ENCODE assay signal across 2 cellular contexts in the genomic region with DNA sequence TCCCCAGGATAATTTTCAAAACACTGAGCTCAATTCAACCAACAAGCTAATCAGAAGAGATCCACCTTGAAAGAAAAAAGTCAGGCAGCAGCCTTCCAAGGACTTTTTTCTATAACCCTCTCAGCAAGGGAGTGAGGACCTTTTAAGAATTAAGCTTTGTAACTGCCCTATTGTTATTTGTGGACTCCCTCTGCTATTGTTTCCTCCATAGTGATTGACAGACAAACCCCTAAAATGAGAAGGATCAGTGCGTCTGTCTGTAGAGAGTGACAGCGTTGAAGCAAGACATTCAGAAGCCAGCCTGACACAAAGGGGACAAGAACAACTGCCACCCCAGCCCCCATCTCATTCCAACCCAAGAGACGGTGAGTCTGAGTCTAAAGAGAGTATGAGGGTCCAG.
TF ChIP-seq lines count a peak whose summit lies in the region.

No MANE protein-coding gene starts in this region.

TF ChIP-seq in GM23338, 12 proteins besides CTCF, POLR2A, EP300 and RAD21:
- TF ChIP-seq, protein P1, sequence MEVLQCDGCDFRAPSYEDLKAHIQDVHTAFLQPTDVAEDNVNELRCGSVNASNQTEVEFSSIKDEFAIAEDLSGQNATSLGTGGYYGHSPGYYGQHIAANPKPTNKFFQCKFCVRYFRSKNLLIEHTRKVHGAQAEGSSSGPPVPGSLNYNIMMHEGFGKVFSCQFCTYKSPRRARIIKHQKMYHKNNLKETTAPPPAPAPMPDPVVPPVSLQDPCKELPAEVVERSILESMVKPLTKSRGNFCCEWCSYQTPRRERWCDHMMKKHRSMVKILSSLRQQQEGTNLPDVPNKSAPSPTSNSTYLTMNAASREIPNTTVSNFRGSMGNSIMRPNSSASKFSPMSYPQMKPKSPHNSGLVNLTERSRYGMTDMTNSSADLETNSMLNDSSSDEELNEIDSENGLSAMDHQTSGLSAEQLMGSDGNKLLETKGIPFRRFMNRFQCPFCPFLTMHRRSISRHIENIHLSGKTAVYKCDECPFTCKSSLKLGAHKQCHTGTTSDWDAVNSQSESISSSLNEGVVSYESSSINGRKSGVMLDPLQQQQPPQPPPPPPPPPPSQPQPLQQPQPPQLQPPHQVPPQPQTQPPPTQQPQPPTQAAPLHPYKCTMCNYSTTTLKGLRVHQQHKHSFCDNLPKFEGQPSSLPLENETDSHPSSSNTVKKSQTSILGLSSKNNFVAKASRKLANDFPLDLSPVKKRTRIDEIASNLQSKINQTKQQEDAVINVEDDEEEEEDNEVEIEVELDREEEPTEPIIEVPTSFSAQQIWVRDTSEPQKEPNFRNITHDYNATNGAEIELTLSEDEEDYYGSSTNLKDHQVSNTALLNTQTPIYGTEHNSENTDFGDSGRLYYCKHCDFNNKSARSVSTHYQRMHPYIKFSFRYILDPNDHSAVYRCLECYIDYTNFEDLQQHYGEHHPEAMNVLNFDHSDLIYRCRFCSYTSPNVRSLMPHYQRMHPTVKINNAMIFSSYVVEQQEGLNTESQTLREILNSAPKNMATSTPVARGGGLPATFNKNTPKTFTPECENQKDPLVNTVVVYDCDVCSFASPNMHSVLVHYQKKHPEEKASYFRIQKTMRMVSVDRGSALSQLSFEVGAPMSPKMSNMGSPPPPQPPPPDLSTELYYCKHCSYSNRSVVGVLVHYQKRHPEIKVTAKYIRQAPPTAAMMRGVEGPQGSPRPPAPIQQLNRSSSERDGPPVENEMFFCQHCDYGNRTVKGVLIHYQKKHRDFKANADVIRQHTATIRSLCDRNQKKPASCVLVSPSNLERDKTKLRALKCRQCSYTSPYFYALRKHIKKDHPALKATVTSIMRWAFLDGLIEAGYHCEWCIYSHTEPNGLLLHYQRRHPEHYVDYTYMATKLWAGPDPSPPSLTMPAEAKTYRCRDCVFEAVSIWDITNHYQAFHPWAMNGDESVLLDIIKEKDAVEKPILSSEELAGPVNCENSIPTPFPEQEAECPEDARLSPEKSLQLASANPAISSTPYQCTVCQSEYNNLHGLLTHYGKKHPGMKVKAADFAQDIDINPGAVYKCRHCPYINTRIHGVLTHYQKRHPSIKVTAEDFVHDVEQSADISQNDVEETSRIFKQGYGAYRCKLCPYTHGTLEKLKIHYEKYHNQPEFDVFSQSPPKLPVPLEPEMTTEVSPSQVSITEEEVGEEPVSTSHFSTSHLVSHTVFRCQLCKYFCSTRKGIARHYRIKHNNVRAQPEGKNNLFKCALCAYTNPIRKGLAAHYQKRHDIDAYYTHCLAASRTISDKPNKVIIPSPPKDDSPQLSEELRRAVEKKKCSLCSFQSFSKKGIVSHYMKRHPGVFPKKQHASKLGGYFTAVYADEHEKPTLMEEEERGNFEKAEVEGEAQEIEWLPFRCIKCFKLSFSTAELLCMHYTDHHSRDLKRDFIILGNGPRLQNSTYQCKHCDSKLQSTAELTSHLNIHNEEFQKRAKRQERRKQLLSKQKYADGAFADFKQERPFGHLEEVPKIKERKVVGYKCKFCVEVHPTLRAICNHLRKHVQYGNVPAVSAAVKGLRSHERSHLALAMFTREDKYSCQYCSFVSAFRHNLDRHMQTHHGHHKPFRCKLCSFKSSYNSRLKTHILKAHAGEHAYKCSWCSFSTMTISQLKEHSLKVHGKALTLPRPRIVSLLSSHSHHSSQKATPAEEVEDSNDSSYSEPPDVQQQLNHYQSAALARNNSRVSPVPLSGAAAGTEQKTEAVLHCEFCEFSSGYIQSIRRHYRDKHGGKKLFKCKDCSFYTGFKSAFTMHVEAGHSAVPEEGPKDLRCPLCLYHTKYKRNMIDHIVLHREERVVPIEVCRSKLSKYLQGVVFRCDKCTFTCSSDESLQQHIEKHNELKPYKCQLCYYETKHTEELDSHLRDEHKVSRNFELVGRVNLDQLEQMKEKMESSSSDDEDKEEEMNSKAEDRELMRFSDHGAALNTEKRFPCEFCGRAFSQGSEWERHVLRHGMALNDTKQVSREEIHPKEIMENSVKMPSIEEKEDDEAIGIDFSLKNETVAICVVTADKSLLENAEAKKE (CRISPR knock-in tag; IDR thresholded peaks at IDR 0.05): no peak
- no peak for TF ChIP-seq POLR2AphosphoS5 (IDR thresholded peaks at IDR 0.05; ENCODE audit: low read depth)

TF ChIP-seq in H1, 55 proteins besides CTCF, POLR2A, EP300 and RAD21:
- TF ChIP-seq JUND (IDR thresholded peaks at IDR 0.05; ENCODE audit: low read length) (no peak), TBP (IDR thresholded peaks at IDR 0.05; ENCODE audit: low read depth, low read length) (no peak), TEAD4 (IDR thresholded peaks at IDR 0.05; ENCODE audit: low read depth, low read length) (no peak), RFX5 (IDR thresholded peaks at IDR 0.05; ENCODE audit: borderline replicate concordance, low read depth, low read length) (no peak), EGR1 (IDR thresholded peaks at IDR 0.05; ENCODE audit: borderline replicate concordance, low read depth, low read length) (no peak), TCF12 (IDR thresholded peaks at IDR 0.05; ENCODE audit: low read depth, low read length) (no peak), RBBP5 (IDR thresholded peaks at IDR 0.05; ENCODE audit: borderline replicate concordance, low read depth, low read length) (no peak), KDM4A (IDR thresholded peaks at IDR 0.05; ENCODE audit: low read depth, low read length, severe bottlenecking) (no peak), TAF7 (optimal IDR thresholded peaks at IDR 0.05; ENCODE audit: borderline replicate concordance, low read depth, low read length) (no peak), SP2 (IDR thresholded peaks at IDR 0.05; ENCODE audit: low read length) (no peak), SP4 (IDR thresholded peaks at IDR 0.05; ENCODE audit: low read length) (no peak), CHD1 (IDR thresholded peaks at IDR 0.05; ENCODE audit: low read depth, low read length) (no peak), KDM5A (IDR thresholded peaks at IDR 0.05; ENCODE audit: low read length) (no peak), MAFK (IDR thresholded peaks at IDR 0.05; ENCODE audit: low read depth, low read length) (no peak), SAP30 (IDR thresholded peaks at IDR 0.05; ENCODE audit: insufficient read depth, insufficient replicate concordance, low read length) (no peak)
- TF ChIP-seq, protein P2, sequence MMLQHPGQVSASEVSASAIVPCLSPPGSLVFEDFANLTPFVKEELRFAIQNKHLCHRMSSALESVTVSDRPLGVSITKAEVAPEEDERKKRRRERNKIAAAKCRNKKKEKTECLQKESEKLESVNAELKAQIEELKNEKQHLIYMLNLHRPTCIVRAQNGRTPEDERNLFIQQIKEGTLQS (IDR thresholded peaks at IDR 0.05; ENCODE audit: insufficient read depth, low read depth, low read length): no peak
